8 cellular contexts compared by ENCODE assay signal in the genomic region with DNA sequence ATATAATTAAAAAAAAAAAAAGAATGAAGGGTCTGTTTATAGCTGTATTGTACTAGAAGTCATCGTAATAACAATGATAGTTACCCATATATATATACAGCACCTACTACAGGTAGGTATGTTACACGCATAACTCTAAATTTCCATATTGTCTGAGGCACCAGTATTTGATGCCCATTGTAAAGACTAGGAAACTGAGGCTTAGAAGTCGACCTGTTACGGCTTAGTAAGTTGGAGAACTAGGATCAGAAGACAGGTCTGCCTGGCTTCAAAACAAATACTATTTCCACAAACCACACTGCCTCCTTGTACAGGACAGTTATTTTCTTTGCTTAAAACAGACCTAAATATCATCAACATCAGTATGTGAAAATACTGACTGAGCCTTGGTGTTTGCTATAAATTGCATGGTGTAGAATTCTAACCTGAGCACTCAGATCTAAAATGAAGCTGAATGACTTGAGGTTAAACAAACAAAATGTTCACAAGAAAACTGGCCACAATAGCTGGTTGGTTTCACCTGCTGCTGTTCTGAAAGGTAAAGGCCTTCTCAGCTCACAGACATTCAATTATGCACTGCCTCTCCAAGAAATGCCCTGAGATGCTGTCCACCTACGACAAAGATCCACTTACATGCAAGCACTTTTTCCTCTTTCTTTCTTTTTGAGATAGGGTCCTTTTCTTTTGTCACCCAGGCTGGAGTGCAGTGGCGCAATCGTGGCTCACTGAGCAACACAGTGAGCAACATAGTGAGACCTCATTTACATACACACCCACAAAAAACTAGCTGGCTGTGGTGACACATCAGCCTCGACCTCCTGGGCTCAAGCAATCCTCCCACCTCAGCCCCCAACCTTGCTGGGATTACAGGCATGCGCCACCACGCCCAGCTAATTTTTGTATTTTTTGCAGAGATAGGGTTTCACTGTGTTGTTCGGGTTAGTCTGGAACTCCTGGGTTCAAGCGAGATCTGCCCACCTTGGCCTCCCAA. TPM values are rescaled to one million over a fixed set of nuclear protein-coding genes. Genes with fewer than 3 reads are reported as not detected.
DNase-seq lines count a peak whose midpoint lies in the region; ATAC-seq, FAIRE-seq and TF ChIP-seq lines count a peak whose summit lies in the region.

No MANE protein-coding gene starts in this region.

- H3K27ac Mint-ChIP-seq in activated T-helper 1 cell treated with anti-CD3 and anti-CD28 coated beads, Interleukin-12 subunit alpha, Interleukin-12 subunit beta, Interleukin-2, Interleukin-4 antibody, amounts not matched to agents 30 ng/mL and 10 ng/mL and 1 ng/mL, durations not matched to agents 14 hours and 24 hours and 36 hours = peak overlapping the region; percentile 69
- H3K27ac Mint-ChIP-seq in naive thymus-derived CD4-positive, alpha-beta T cell = peak overlapping the region in 2 of 9 donors; percentile 63 to 67

- no peaks in the 10 kb centered on the region for H3K27me3 Mint-ChIP-seq in activated T-helper 1 cell treated with anti-CD3 and anti-CD28 coated beads, Interleukin-12 subunit alpha, Interleukin-12 subunit beta, Interleukin-2, Interleukin-4 antibody, amounts not matched to agents 30 ng/mL and 10 ng/mL and 1 ng/mL, durations not matched to agents 14 hours and 24 hours and 36 hours (ENCODE audit: insufficient read depth)
- no peaks in the 10 kb centered on the region for H3K27me3 Mint-ChIP-seq in naive thymus-derived CD4-positive, alpha-beta T cell

- intact Hi-C loops in activated T-helper 1 cell treated with anti-CD3 and anti-CD28 coated beads, Interleukin-12 subunit alpha, Interleukin-12 subunit beta, Interleukin-2, Interleukin-4 antibody, amounts not matched to agents 30 ng/mL and 10 ng/mL and 1 ng/mL, durations not matched to agents 14 hours and 24 hours and 36 hours (cut with micrococcal nuclease) = loop anchor here (1.0 kb wide), 1 partner anchor 17 kb away; no protein-coding TSS in a partner anchor
- intact Hi-C loops in naive thymus-derived CD4-positive, alpha-beta T cell (cut with micrococcal nuclease) = no loop called here
- intact Hi-C loops in kidney (cut with DNase I) = no loop called here

- no peak for FAIRE-seq in kidney (lab: Jason Lieb, UNC)

- no peak overlapping the region for H3K9ac ChIP-seq in kidney (ENCODE audit: low read length in 2 of 2)

- no peak overlapping the region for H3K4me3 ChIP-seq in naive thymus-derived CD4-positive, alpha-beta T cell (ENCODE audit: low read length)
- no peak overlapping the region for H3K4me3 ChIP-seq in kidney (ENCODE audit: low read length in 2 of 2)

- DNase-seq in EH (ENCODE audit: low read depth) = peak; percentile 65
- DNase-seq in activated T-helper 1 cell treated with anti-CD3 and anti-CD28 coated beads, Interleukin-12 subunit alpha, Interleukin-12 subunit beta, Interleukin-2, Interleukin-4 antibody, amounts not matched to agents 30 ng/mL and 10 ng/mL and 1 ng/mL, durations not matched to agents 14 hours and 24 hours and 36 hours (ENCODE audit: low spot score) = no peak
- peak in 1 of 9 donors; percentile 34 for DNase-seq in naive thymus-derived CD4-positive, alpha-beta T cell
- DNase-seq in central memory CD4-positive, alpha-beta T cell = no peak
- no peak for DNase-seq in NCI-H1105 (lab: John Stamatoyannopoulos, UW)
- DNase-seq in kidney = no peak

- CTCF ChIA-PET in naive thymus-derived CD4-positive, alpha-beta T cell (lab: Charles Lee) = no interaction called here

- no peaks in the 10 kb centered on the region for H3K27me3 ChIP-seq in naive thymus-derived CD4-positive, alpha-beta T cell (ENCODE audit: control insufficient read depth in 2 of 2, insufficient read depth in 2 of 2, low read length in 2 of 2)

- no peaks in the 10 kb centered on the region for H3K4me1 ChIP-seq in naive thymus-derived CD4-positive, alpha-beta T cell (ENCODE audit: control insufficient read depth in 2 of 2, insufficient read depth in 2 of 2, low read length in 2 of 2)
- H3K4me1 ChIP-seq in kidney (ENCODE audit: control insufficient read depth in 1 of 2, insufficient read depth in 1 of 2, low read depth in 1 of 2, low read length in 2 of 2) = peaks cover 29 to 42% of the 10 kb centered on the region in 2 donors

- peaks cover 6% of the 10 kb centered on the region for H3K36me3 Mint-ChIP-seq in activated T-helper 1 cell treated with anti-CD3 and anti-CD28 coated beads, Interleukin-12 subunit alpha, Interleukin-12 subunit beta, Interleukin-2, Interleukin-4 antibody, amounts not matched to agents 30 ng/mL and 10 ng/mL and 1 ng/mL, durations not matched to agents 14 hours and 24 hours and 36 hours (ENCODE audit: low read depth)
- H3K36me3 Mint-ChIP-seq in naive thymus-derived CD4-positive, alpha-beta T cell = peaks cover 0 to 26% (median 6%) of the 10 kb centered on the region in 5 donors

- H3K4me3 Mint-ChIP-seq in activated T-helper 1 cell treated with anti-CD3 and anti-CD28 coated beads, Interleukin-12 subunit alpha, Interleukin-12 subunit beta, Interleukin-2, Interleukin-4 antibody, amounts not matched to agents 30 ng/mL and 10 ng/mL and 1 ng/mL, durations not matched to agents 14 hours and 24 hours and 36 hours = no peak overlapping the region
- peak overlapping the region in 2 of 10 donors; percentile 16 to 39 for H3K4me3 Mint-ChIP-seq in naive thymus-derived CD4-positive, alpha-beta T cell

- ATAC-seq in HG02571 (IDR thresholded peaks at IDR 0.05; ENCODE audit: unreplicated experiment) (peak; percentile 49), HG03469 (IDR thresholded peaks at IDR 0.05; ENCODE audit: unreplicated experiment) (no peak)
- peak; percentile 76 for ATAC-seq in naive thymus-derived CD4-positive, alpha-beta T cell

- H3K4me1 Mint-ChIP-seq in activated T-helper 1 cell treated with anti-CD3 and anti-CD28 coated beads, Interleukin-12 subunit alpha, Interleukin-12 subunit beta, Interleukin-2, Interleukin-4 antibody, amounts not matched to agents 30 ng/mL and 10 ng/mL and 1 ng/mL, durations not matched to agents 14 hours and 24 hours and 36 hours (ENCODE audit: low read depth) = peaks cover 43% of the 10 kb centered on the region
- peaks cover 9 to 39% (median 20%) of the 10 kb centered on the region in 7 donors for H3K4me1 Mint-ChIP-seq in naive thymus-derived CD4-positive, alpha-beta T cell

- H3K9me3 ChIP-seq in naive thymus-derived CD4-positive, alpha-beta T cell (ENCODE audit: control insufficient read depth in 2 of 3, low read length in 3 of 3) = no peaks in the 10 kb centered on the region
- no peaks in the 10 kb centered on the region for H3K9me3 ChIP-seq in kidney (ENCODE audit: control insufficient read depth in 1 of 2, low read length in 2 of 2)

- H3K36me3 ChIP-seq in naive thymus-derived CD4-positive, alpha-beta T cell (ENCODE audit: control insufficient read depth in 2 of 3, insufficient read depth in 3 of 3, low read length in 3 of 3) = peaks cover 0 to 24% (median 0%) of the 10 kb centered on the region in 3 experiments
- peaks cover 0 to 4% of the 10 kb centered on the region in 2 donors for H3K36me3 ChIP-seq in kidney (ENCODE audit: control insufficient read depth in 1 of 2, insufficient read depth in 2 of 2, low read length in 2 of 2)

- no peak overlapping the region for H3K27ac ChIP-seq in naive thymus-derived CD4-positive, alpha-beta T cell (ENCODE audit: low read depth, low read length)
- peak overlapping the region in 1 of 2 donors; percentile 55 for H3K27ac ChIP-seq in kidney (ENCODE audit: low read depth in 2 of 2, low read length in 2 of 2)

- TF ChIP-seq CTCF in kidney (IDR thresholded peaks at IDR 0.05; ENCODE audit: borderline replicate concordance, extremely low read depth, insufficient read depth) = no peak

- no peaks in the 10 kb centered on the region for H3K9me3 Mint-ChIP-seq in activated T-helper 1 cell treated with anti-CD3 and anti-CD28 coated beads, Interleukin-12 subunit alpha, Interleukin-12 subunit beta, Interleukin-2, Interleukin-4 antibody, amounts not matched to agents 30 ng/mL and 10 ng/mL and 1 ng/mL, durations not matched to agents 14 hours and 24 hours and 36 hours
- no peaks in the 10 kb centered on the region for H3K9me3 Mint-ChIP-seq in naive thymus-derived CD4-positive, alpha-beta T cell

- POLR2A ChIA-PET in naive thymus-derived CD4-positive, alpha-beta T cell (lab: Charles Lee) = no interaction called here

RNA-seq across cellular contexts. Expression of gene SSH1, which starts 35.7 kb away (rescaled TPM):
- total RNA-seq in activated T-helper 1 cell treated with anti-CD3 and anti-CD28 coated beads, Interleukin-12 subunit alpha, Interleukin-12 subunit beta, Interleukin-2, Interleukin-4 antibody, amounts not matched to agents 30 ng/mL and 10 ng/mL and 1 ng/mL, durations not matched to agents 14 hours and 24 hours and 36 hours = 25.6 and 26.6 TPM in 2 replicates
- total RNA-seq in naive thymus-derived CD4-positive, alpha-beta T cell = 10 to 100 TPM; 23.4 to 32.8 (median 29.9) TPM
- polyA plus RNA-seq in naive thymus-derived CD4-positive, alpha-beta T cell = 1 to 10 TPM; 5.2 to 7.7 TPM
- total RNA-seq in kidney = 32.5 TPM
- 3.6 TPM for polyA plus RNA-seq in kidney (ENCODE audit: insufficient read depth, low read depth, low replicate concordance)

RNA-seq across cellular contexts. Expression of gene DAO, which starts 58.2 kb away (rescaled TPM):
- total RNA-seq in activated T-helper 1 cell treated with anti-CD3 and anti-CD28 coated beads, Interleukin-12 subunit alpha, Interleukin-12 subunit beta, Interleukin-2, Interleukin-4 antibody, amounts not matched to agents 30 ng/mL and 10 ng/mL and 1 ng/mL, durations not matched to agents 14 hours and 24 hours and 36 hours = not detected in 2 replicates
- total RNA-seq in naive thymus-derived CD4-positive, alpha-beta T cell = not detected
- polyA plus RNA-seq in naive thymus-derived CD4-positive, alpha-beta T cell = not detected
- 0.41 TPM for total RNA-seq in kidney
- 50.4 TPM for polyA plus RNA-seq in kidney (ENCODE audit: insufficient read depth, low read depth, low replicate concordance)
